In genomic region chr5:124342027-124342471, GRCh38 we compare ENCODE assay signal across 1 cellular context.
TF ChIP-seq lines count a peak whose summit lies in the region.

No MANE protein-coding gene starts in this region.

TF ChIP-seq in endothelial cell of umbilical vein, 7 proteins besides CTCF, POLR2A, EP300 and RAD21 (continued from another document):
- TF ChIP-seq MAX (IDR thresholded peaks at IDR 0.05; ENCODE audit: insufficient read depth, insufficient read length) (no peak), GATA2 (IDR thresholded peaks at IDR 0.05; ENCODE audit: insufficient read depth, insufficient read length, low read depth, low read length) (no peak)
TF ChIP-seq in endothelial cell of umbilical vein: peak in this region for 0.
